In genomic region chr19:16465239-16465638, GRCh38 we compare ENCODE assay signal across 1 cellular context.
TF ChIP-seq lines count a peak whose summit lies in the region.

No MANE protein-coding gene starts in this region.

TF ChIP-seq in H1, 55 proteins besides CTCF, POLR2A, EP300 and RAD21:
- TF ChIP-seq KDM5A (IDR thresholded peaks at IDR 0.05; ENCODE audit: low read length) (no peak), NANOG (IDR thresholded peaks at IDR 0.05; ENCODE audit: insufficient read depth, low read depth, low read length, poor library complexity, severe bottlenecking) (no peak), BACH1 (IDR thresholded peaks at IDR 0.05; ENCODE audit: low read length) (no peak), NRF1 (IDR thresholded peaks at IDR 0.05; ENCODE audit: low read depth, low read length) (no peak), ZNF274 (IDR thresholded peaks at IDR 0.05; ENCODE audit: borderline replicate concordance, extremely low read depth, low read length) (no peak), POU5F1 (IDR thresholded peaks at IDR 0.05; ENCODE audit: low read depth, low read length) (no peak), CTBP2 (IDR thresholded peaks at IDR 0.05; ENCODE audit: borderline replicate concordance, insufficient read depth, insufficient read length, low read length) (no peak), SAP30 (IDR thresholded peaks at IDR 0.05; ENCODE audit: insufficient read depth, insufficient replicate concordance, low read length) (no peak), GABPA (IDR thresholded peaks at IDR 0.05; ENCODE audit: borderline replicate concordance, insufficient read depth, low read length) (no peak), MAFK (IDR thresholded peaks at IDR 0.05; ENCODE audit: low read depth, low read length) (no peak), GTF2F1 (IDR thresholded peaks at IDR 0.05; ENCODE audit: borderline replicate concordance, low read depth, low read length) (no peak)
